Comparison of ENCODE assay signal across 1 cellular context in the genomic region with DNA sequence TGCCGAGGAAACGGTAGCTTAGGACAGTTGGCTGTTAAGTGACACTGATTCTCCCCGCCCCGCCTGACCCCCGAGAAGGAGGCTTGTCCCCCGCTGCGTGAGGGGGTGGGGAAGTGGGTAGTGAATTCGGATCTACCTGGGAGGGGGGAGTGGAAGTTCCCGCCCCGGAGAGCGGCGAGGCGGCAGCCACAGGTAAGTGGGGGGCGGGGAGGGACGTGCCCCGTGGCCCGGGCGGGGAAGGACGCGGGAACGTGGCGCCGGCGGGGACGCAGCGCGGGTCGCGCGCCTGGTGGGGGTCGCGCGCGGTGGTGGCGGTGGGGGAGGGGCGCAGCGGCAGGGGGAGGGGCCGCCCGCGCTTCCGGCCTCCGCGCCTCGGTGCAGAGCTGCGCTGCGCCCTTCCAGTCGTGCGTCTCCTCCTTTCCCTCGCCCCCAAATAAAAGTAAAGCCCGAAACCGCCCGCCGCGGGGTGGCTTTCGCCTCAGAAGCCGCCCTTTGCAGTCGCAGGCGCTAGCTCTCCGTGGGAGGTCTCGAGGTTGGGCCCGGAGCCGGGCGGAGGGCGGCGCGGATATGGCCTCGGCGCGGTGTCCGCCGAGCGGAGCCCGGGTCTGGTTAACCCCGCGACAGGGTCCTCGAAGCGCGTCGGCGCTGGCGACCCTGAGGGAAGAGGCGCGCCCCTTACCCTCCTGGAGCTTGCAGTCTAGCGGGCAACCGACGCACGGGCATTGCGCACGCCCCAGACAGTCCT.
A peak's percentile ranks its signal among the peaks of the same experiment; 100 is the strongest.
TF ChIP-seq lines count a peak whose summit lies in the region.

No MANE protein-coding gene starts in this region.

TF ChIP-seq in H1, 55 proteins besides CTCF, POLR2A, EP300 and RAD21 (continued from another document):
- peak; percentile 75 for TF ChIP-seq TAF1 (IDR thresholded peaks at IDR 0.05; ENCODE audit: low read depth, low read length)
- no peak for TF ChIP-seq BCL11A (IDR thresholded peaks at IDR 0.05; ENCODE audit: low read depth in 2 of 2, low read length in 2 of 2)
- peak; percentile 85; the same call in 1 of the 2 replicates for TF ChIP-seq POLR2AphosphoS5 (IDR thresholded peaks at IDR 0.05; ENCODE audit: low read depth, low read length)
- no peak for TF ChIP-seq SP1 (IDR thresholded peaks at IDR 0.05; ENCODE audit: low read depth, low read length)
- peak; percentile 80 for TF ChIP-seq TAF7 (optimal IDR thresholded peaks at IDR 0.05; ENCODE audit: borderline replicate concordance, low read depth, low read length)
- no peak for TF ChIP-seq SIX5 (IDR thresholded peaks at IDR 0.05; ENCODE audit: low read depth, low read length)
- no peak for TF ChIP-seq ATF3 (IDR thresholded peaks at IDR 0.05; ENCODE audit: insufficient read depth, low read depth, low read length)
- peak; percentile 78 for TF ChIP-seq KDM4A (IDR thresholded peaks at IDR 0.05; ENCODE audit: low read depth, low read length, severe bottlenecking)
- TF ChIP-seq CHD1 (IDR thresholded peaks at IDR 0.05; ENCODE audit: low read depth, low read length), result no peak
- no peak for TF ChIP-seq RXRA (IDR thresholded peaks at IDR 0.05; ENCODE audit: insufficient read depth, low read depth, low read length)
- TF ChIP-seq E2F6 (IDR thresholded peaks at IDR 0.05), result no peak
- peak; percentile 53 for TF ChIP-seq ASH2L (IDR thresholded peaks at IDR 0.05; ENCODE audit: low read length)
- no peak for TF ChIP-seq NRF1 (IDR thresholded peaks at IDR 0.05; ENCODE audit: low read depth, low read length)
- no peak for TF ChIP-seq HDAC2 (IDR thresholded peaks at IDR 0.05; ENCODE audit: borderline replicate concordance in 1 of 2, low read depth in 2 of 2, low read length in 2 of 2)
- TF ChIP-seq JUN (IDR thresholded peaks at IDR 0.05; ENCODE audit: low read depth, low read length), result no peak
- TF ChIP-seq BACH1 (IDR thresholded peaks at IDR 0.05; ENCODE audit: low read length), result no peak
- TF ChIP-seq SP4 (IDR thresholded peaks at IDR 0.05; ENCODE audit: low read length), result peak; percentile 60; the same call in 1 of the 2 replicates
- peak; percentile 16; the same call in 1 of the 2 replicates for TF ChIP-seq CREB1 (IDR thresholded peaks at IDR 0.05)
- no peak for TF ChIP-seq SP2 (IDR thresholded peaks at IDR 0.05; ENCODE audit: low read length)
- TF ChIP-seq RNF2 (IDR thresholded peaks at IDR 0.05; ENCODE audit: borderline replicate concordance, low read depth, low read length, missing control alignments, poor library complexity, severe bottlenecking), result no peak
- TF ChIP-seq USF2 (IDR thresholded peaks at IDR 0.05; ENCODE audit: low read length), result 0 out of 2 replicates have a peak, but pooled peaks have one; percentile 20
- TF ChIP-seq RBBP5 (IDR thresholded peaks at IDR 0.05; ENCODE audit: borderline replicate concordance, low read depth, low read length), result no peak; the same call in 1 of the 2 replicates
- peak; percentile 4; the same call in 1 of the 2 replicates for TF ChIP-seq TBP (IDR thresholded peaks at IDR 0.05; ENCODE audit: low read depth, low read length)
- TF ChIP-seq ZNF274 (IDR thresholded peaks at IDR 0.05; ENCODE audit: borderline replicate concordance, extremely low read depth, low read length), result no peak
- TF ChIP-seq NANOG (IDR thresholded peaks at IDR 0.05; ENCODE audit: insufficient read depth, low read depth, low read length, poor library complexity, severe bottlenecking), result no peak
- TF ChIP-seq PHF8 (conservative IDR thresholded peaks at IDR 0.05; ENCODE audit: low read depth, low read length), result peak; percentile 80
- TF ChIP-seq SUZ12 (IDR thresholded peaks at IDR 0.05; ENCODE audit: low read length), result no peak
- no peak for TF ChIP-seq SIRT6 (IDR thresholded peaks at IDR 0.05; ENCODE audit: low read length)
- TF ChIP-seq JUND (IDR thresholded peaks at IDR 0.05; ENCODE audit: low read length), result no peak
- no peak for TF ChIP-seq EGR1 (IDR thresholded peaks at IDR 0.05; ENCODE audit: borderline replicate concordance, low read depth, low read length)
